Comparison of ENCODE assay signal across 1 cellular context in genomic region chr2:147843864-147844690, GRCh38.
TF ChIP-seq lines count a peak whose summit lies in the region.

No MANE protein-coding gene starts in this region.

TF ChIP-seq in K562, 482 proteins besides CTCF, POLR2A, EP300 and RAD21 (continued from another document and continues in another):
- TF ChIP-seq ZNF740 (CRISPR knock-in tag; IDR thresholded peaks at IDR 0.05): no peak
- no peak for TF ChIP-seq ZNF740 (tag; IDR thresholded peaks at IDR 0.05)
- no peak for TF ChIP-seq HOXB6 (CRISPR knock-in tag; IDR thresholded peaks at IDR 0.05; ENCODE audit: borderline replicate concordance)
- TF ChIP-seq MGA (IDR thresholded peaks at IDR 0.05): peak; percentile 70
- no peak for TF ChIP-seq ZNF23 (CRISPR knock-in tag; IDR thresholded peaks at IDR 0.05)
- no peak for TF ChIP-seq ZNF766 (CRISPR knock-in tag; conservative IDR thresholded peaks at IDR 0.05)
- no peak for TF ChIP-seq ZNF609 (CRISPR knock-in tag; IDR thresholded peaks at IDR 0.05; ENCODE audit: borderline replicate concordance)
- no peak for TF ChIP-seq EP400 (IDR thresholded peaks at IDR 0.05)
- TF ChIP-seq ZNF445 (CRISPR knock-in tag; IDR thresholded peaks at IDR 0.05; ENCODE audit: low read depth): no peak
- TF ChIP-seq BDP1 (IDR thresholded peaks at IDR 0.05; ENCODE audit: insufficient read depth, insufficient read length): no peak
- TF ChIP-seq FOXJ2 (tag; IDR thresholded peaks at IDR 0.05): no peak
- no peak for TF ChIP-seq TAL1 (IDR thresholded peaks at IDR 0.05)
- no peak for TF ChIP-seq TSC22D4 (tag; IDR thresholded peaks at IDR 0.05)
- no peak for TF ChIP-seq NBN (IDR thresholded peaks at IDR 0.05; ENCODE audit: low read depth)
- TF ChIP-seq ZNF146 (CRISPR knock-in tag; IDR thresholded peaks at IDR 0.05; ENCODE audit: unreplicated experiment): no peak
- TF ChIP-seq RBM39 (optimal IDR thresholded peaks at IDR 0.05; ENCODE audit: low read depth, low read length): no peak
- TF ChIP-seq PHTF2 (CRISPR knock-in tag; IDR thresholded peaks at IDR 0.05): no peak
- no peak for TF ChIP-seq ZNF274 (IDR thresholded peaks at IDR 0.05; ENCODE audit: borderline replicate concordance, low read depth, low read length)
- TF ChIP-seq LEF1 (IDR thresholded peaks at IDR 0.05): no peak
- TF ChIP-seq STAT5A (IDR thresholded peaks at IDR 0.05; ENCODE audit: borderline replicate concordance, low read length): no peak
- no peak for TF ChIP-seq SMARCC2 (IDR thresholded peaks at IDR 0.05; ENCODE audit: low read depth)
- no peak for TF ChIP-seq CHCHD3 (CRISPR knock-in tag; IDR thresholded peaks at IDR 0.05)
- TF ChIP-seq SMAD4 (CRISPR knock-in tag; conservative IDR thresholded peaks at IDR 0.05): peak; percentile 92
- TF ChIP-seq OTX1 (CRISPR knock-in tag; IDR thresholded peaks at IDR 0.05): no peak
- no peak for TF ChIP-seq NUFIP1 (IDR thresholded peaks at IDR 0.05; ENCODE audit: partially characterized antibody)
- TF ChIP-seq DDX20 (tag; IDR thresholded peaks at IDR 0.05; ENCODE audit: low read depth): no peak
- TF ChIP-seq TCFL5 (CRISPR knock-in tag; conservative IDR thresholded peaks at IDR 0.05): no peak
- TF ChIP-seq ZNF778 (CRISPR knock-in tag; IDR thresholded peaks at IDR 0.05): no peak
- TF ChIP-seq CREBBP (IDR thresholded peaks at IDR 0.05; ENCODE audit: low read depth, low read length): no peak
- peak; percentile 67; the same call in 1 of the 2 replicates for TF ChIP-seq REST (CRISPR knock-in tag; IDR thresholded peaks at IDR 0.05; ENCODE audit: low read depth)
- TF ChIP-seq PML (IDR thresholded peaks at IDR 0.05; ENCODE audit: low read length): no peak
- TF ChIP-seq CC2D1A (IDR thresholded peaks at IDR 0.05): no peak
- no peak for TF ChIP-seq NFE2 (IDR thresholded peaks at IDR 0.05; ENCODE audit: low read depth)
- TF ChIP-seq PHB (CRISPR knock-in tag; IDR thresholded peaks at IDR 0.05): no peak
- no peak for TF ChIP-seq ZFP30 (CRISPR knock-in tag; IDR thresholded peaks at IDR 0.05; ENCODE audit: borderline replicate concordance)
- TF ChIP-seq PREB (CRISPR knock-in tag; IDR thresholded peaks at IDR 0.05): no peak
- no peak for TF ChIP-seq CBX3 (IDR thresholded peaks at IDR 0.05; ENCODE audit: borderline replicate concordance in 1 of 2, low read length in 2 of 2)
- TF ChIP-seq ZNF395 (CRISPR knock-in tag; IDR thresholded peaks at IDR 0.05): no peak
